ENCODE assay signal across 1 cellular context in the genomic region with DNA sequence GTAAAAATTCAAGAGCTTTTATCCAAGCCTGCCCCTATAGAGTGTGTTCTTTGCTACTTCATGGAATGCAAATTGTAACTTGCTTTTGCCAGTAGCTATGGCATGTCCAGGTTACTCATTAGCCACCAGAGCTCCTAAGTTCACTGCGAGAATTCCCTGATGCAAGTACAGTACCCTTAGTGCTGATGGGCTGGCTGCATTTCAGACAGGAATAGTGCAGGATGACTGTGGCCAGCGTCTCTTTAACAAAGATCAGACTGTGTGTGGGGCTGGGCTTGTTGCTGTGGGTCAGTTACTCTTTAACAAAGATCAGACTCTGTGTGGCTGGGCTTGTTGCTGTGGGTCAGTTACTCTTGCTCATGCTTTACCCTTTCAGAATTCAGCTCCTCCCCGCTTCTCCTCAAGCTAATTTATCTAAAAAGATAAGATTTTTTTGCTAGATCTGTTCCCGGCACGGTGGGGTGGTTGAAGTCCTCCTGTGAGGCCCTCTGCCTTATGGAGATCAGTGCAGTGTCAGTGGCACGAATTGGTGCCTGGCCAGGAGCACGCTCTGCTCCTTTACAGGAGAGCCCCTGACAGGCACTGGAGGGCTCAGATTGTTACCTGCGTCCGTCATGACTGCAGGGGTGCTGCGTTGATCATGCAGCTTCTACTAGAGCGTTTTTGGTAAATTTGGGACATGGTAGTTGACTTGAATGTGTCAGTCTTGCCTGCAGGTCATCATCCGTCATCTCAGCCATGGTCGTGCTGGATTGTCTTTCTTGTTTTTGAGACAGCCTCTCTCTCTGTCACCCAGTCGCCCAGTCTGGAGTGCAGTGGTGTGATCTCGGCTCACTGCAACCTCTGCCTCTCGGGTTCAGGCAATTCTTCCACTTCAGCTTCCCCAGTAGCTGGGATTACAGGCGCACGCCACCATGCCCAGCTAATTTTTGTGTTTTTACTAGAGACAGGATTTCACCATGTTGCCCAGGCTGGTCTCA.
TF ChIP-seq lines count a peak whose summit lies in the region.

No MANE protein-coding gene starts in this region.

TF ChIP-seq in HepG2, 621 proteins besides CTCF, POLR2A, EP300 and RAD21 (continued from another document and continues in another):
- no peak; the same call in 1 of the 2 replicates for TF ChIP-seq SNAPC4 (CRISPR knock-in tag; IDR thresholded peaks at IDR 0.05)
- TF ChIP-seq GATAD2A (CRISPR knock-in tag; IDR thresholded peaks at IDR 0.05) = peak; percentile 81
- no peak for TF ChIP-seq MED8 (CRISPR knock-in tag; IDR thresholded peaks at IDR 0.05; ENCODE audit: insufficient replicate concordance)
- TF ChIP-seq ONECUT2 (CRISPR knock-in tag; IDR thresholded peaks at IDR 0.05) = no peak
- no peak for TF ChIP-seq NBN (conservative IDR thresholded peaks at IDR 0.05)
- no peak for TF ChIP-seq ZNF33A (CRISPR knock-in tag; IDR thresholded peaks at IDR 0.05; ENCODE audit: borderline replicate concordance)
- no peak for TF ChIP-seq KDM5B (CRISPR knock-in tag; IDR thresholded peaks at IDR 0.05; ENCODE audit: borderline replicate concordance)
- TF ChIP-seq DNMT1 (CRISPR knock-in tag; IDR thresholded peaks at IDR 0.05) = no peak
- no peak for TF ChIP-seq SRY (CRISPR knock-in tag; IDR thresholded peaks at IDR 0.05)
- no peak for TF ChIP-seq ZNF205 (CRISPR knock-in tag; IDR thresholded peaks at IDR 0.05)
- TF ChIP-seq ZNF383 (CRISPR knock-in tag; IDR thresholded peaks at IDR 0.05; ENCODE audit: borderline replicate concordance) = no peak
- TF ChIP-seq SYNCRIP (IDR thresholded peaks at IDR 0.05; ENCODE audit: insufficient read depth, low read depth, low read length) = no peak
- no peak for TF ChIP-seq KDM2A (CRISPR knock-in tag; IDR thresholded peaks at IDR 0.05; ENCODE audit: borderline replicate concordance, low read depth)
- no peak for TF ChIP-seq ZFP62 (CRISPR knock-in tag; IDR thresholded peaks at IDR 0.05)
- TF ChIP-seq POGK (CRISPR knock-in tag; conservative IDR thresholded peaks at IDR 0.05) = no peak
- TF ChIP-seq ELF3 (CRISPR knock-in tag; IDR thresholded peaks at IDR 0.05) = 0 out of 2 replicates have a peak, but pooled peaks have one; percentile 49
- TF ChIP-seq ZNF83 (CRISPR knock-in tag; IDR thresholded peaks at IDR 0.05; ENCODE audit: borderline replicate concordance) = no peak
- TF ChIP-seq, protein P1, sequence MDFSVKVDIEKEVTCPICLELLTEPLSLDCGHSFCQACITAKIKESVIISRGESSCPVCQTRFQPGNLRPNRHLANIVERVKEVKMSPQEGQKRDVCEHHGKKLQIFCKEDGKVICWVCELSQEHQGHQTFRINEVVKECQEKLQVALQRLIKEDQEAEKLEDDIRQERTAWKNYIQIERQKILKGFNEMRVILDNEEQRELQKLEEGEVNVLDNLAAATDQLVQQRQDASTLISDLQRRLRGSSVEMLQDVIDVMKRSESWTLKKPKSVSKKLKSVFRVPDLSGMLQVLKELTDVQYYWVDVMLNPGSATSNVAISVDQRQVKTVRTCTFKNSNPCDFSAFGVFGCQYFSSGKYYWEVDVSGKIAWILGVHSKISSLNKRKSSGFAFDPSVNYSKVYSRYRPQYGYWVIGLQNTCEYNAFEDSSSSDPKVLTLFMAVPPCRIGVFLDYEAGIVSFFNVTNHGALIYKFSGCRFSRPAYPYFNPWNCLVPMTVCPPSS (IDR thresholded peaks at IDR 0.05) = no peak
- no peak for TF ChIP-seq NFKB2 (CRISPR knock-in tag; IDR thresholded peaks at IDR 0.05; ENCODE audit: borderline replicate concordance)
- TF ChIP-seq TRAFD1 (CRISPR knock-in tag; IDR thresholded peaks at IDR 0.05; ENCODE audit: borderline replicate concordance) = 0 out of 2 replicates have a peak, but pooled peaks have one; percentile 8
- no peak for TF ChIP-seq CREBL2 (CRISPR knock-in tag; IDR thresholded peaks at IDR 0.05; ENCODE audit: borderline replicate concordance)
- peak; percentile 60 for TF ChIP-seq THAP11 (CRISPR knock-in tag; IDR thresholded peaks at IDR 0.05)
- TF ChIP-seq PAWR (CRISPR knock-in tag; IDR thresholded peaks at IDR 0.05; ENCODE audit: borderline replicate concordance) = no peak
- TF ChIP-seq MYPOP (CRISPR knock-in tag; IDR thresholded peaks at IDR 0.05) = peak; percentile 55; the same call in 1 of the 2 replicates
- no peak for TF ChIP-seq ZNF674 (CRISPR knock-in tag; IDR thresholded peaks at IDR 0.05; ENCODE audit: low read depth)
- peak; percentile 38 for TF ChIP-seq TBL1XR1 (IDR thresholded peaks at IDR 0.05; ENCODE audit: borderline replicate concordance, low read length, partially characterized antibody)
- TF ChIP-seq PRMT3 (CRISPR knock-in tag; IDR thresholded peaks at IDR 0.05; ENCODE audit: borderline replicate concordance, low read depth) = no peak
- no peak for TF ChIP-seq RORA (CRISPR knock-in tag; IDR thresholded peaks at IDR 0.05)
- TF ChIP-seq ISX (CRISPR knock-in tag; conservative IDR thresholded peaks at IDR 0.05) = no peak
- TF ChIP-seq ZNF230 (CRISPR knock-in tag; IDR thresholded peaks at IDR 0.05) = no peak
- TF ChIP-seq, protein P2, sequence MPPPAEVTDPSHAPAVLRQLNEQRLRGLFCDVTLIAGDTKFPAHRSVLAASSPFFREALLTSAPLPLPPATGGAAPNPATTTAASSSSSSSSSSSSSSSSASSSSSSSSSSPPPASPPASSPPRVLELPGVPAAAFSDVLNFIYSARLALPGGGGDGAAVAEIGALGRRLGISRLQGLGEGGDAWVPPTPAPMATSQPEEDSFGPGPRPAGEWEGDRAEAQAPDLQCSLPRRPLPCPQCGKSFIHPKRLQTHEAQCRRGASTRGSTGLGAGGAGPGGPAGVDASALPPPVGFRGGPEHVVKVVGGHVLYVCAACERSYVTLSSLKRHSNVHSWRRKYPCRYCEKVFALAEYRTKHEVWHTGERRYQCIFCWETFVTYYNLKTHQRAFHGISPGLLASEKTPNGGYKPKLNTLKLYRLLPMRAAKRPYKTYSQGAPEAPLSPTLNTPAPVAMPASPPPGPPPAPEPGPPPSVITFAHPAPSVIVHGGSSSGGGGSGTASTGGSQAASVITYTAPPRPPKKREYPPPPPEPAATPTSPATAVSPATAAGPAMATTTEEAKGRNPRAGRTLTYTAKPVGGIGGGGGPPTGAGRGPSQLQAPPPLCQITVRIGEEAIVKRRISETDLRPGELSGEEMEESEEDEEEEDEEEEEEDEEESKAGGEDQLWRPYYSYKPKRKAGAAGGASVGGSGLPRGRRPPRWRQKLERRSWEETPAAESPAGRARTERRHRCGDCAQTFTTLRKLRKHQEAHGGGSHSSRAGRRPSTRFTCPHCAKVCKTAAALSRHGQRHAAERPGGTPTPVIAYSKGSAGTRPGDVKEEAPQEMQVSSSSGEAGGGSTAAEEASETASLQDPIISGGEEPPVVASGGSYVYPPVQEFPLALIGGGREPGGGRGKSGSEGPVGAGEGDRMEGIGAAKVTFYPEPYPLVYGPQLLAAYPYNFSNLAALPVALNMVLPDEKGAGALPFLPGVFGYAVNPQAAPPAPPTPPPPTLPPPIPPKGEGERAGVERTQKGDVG (CRISPR knock-in tag; IDR thresholded peaks at IDR 0.05; ENCODE audit: borderline replicate concordance) = no peak
- no peak for TF ChIP-seq ZSCAN22 (CRISPR knock-in tag; IDR thresholded peaks at IDR 0.05)
- no peak for TF ChIP-seq KDM4B (CRISPR knock-in tag; IDR thresholded peaks at IDR 0.05)
- peak; percentile 46; the same call in 1 of the 2 replicates for TF ChIP-seq ARID4A (CRISPR knock-in tag; IDR thresholded peaks at IDR 0.05; ENCODE audit: borderline replicate concordance)
- TF ChIP-seq ZNF3 (CRISPR knock-in tag; IDR thresholded peaks at IDR 0.05) = no peak
- no peak for TF ChIP-seq AGO2 (optimal IDR thresholded peaks at IDR 0.05; ENCODE audit: low read depth, low read length)
